ENCODE assay signal across 12 cellular contexts in the genomic region with DNA sequence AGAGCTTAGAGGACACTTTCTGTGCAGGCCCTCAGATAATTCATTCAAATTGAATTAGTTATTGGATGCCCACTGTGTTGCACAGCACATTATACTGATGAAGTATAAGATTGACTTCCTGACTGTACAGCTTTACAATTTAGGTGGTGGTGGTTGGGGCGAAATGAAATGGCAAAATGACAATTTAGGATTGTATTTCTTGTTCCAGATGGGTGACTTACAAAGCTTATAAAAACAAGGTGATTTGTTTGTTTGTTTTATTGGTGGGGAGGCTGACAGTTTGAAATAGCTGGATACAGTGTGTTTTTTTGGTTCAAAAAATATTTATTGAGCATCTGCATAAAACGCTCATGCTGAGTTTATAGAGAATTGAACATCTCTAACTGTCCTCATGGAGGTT. TPM values are rescaled to one million over a fixed set of nuclear protein-coding genes. Genes with fewer than 3 reads are reported as not detected.
A peak's percentile ranks its signal among the peaks of the same experiment; 100 is the strongest.
DNase-seq lines count a peak whose midpoint lies in the region; ATAC-seq and TF ChIP-seq lines count a peak whose summit lies in the region.
"Had no signal": no experiment of that assay in that cellular context is flagged by ENCODE, and none has a peak within 500 bp of the region (broad histone marks: within the 10 kb centered on the region; RNA-seq: fewer than 3 reads in every experiment).

No MANE protein-coding gene starts in this region.

- POLR2A ChIA-PET in AG04450 (lab: Yijun Ruan, JAX) (interaction anchor here (0.7 to 3.9 kb wide), 2 partner anchors 25 to 31 kb away, joined by 4 to 48 read pairs; partner anchors contain the start of gene ZNF18), HCT116 (lab: Charles Lee) (interaction anchor here (0.9 to 1.6 kb wide), 5 partner anchors 10 to 98 kb away, joined by 3 to 8 read pairs (median 4); partner anchors contain the start of gene ZNF18)

- intact Hi-C loops in HCT116 (cut with micrococcal nuclease), result no loop called here

- no peak for TF ChIP-seq POLR2A in HCT116 (IDR thresholded peaks at IDR 0.05; ENCODE audit: borderline replicate concordance, extremely low read depth, insufficient read depth, insufficient read length)

- no peaks in the 10 kb centered on the region for H3K9me3 Mint-ChIP-seq in activated naive CD8-positive, alpha-beta T cell treated with anti-CD3 and anti-CD28 coated beads for 36 hours
- no peaks in the 10 kb centered on the region for H3K9me3 Mint-ChIP-seq in mesothelial cell of epicardium

- peak overlapping the region; percentile 21 for H3K27ac Mint-ChIP-seq in activated naive CD8-positive, alpha-beta T cell treated with anti-CD3 and anti-CD28 coated beads for 36 hours
- H3K27ac Mint-ChIP-seq in mesothelial cell of epicardium, result no peak overlapping the region

- H3K36me3 Mint-ChIP-seq in activated naive CD8-positive, alpha-beta T cell treated with anti-CD3 and anti-CD28 coated beads for 36 hours, result peaks cover 16% of the 10 kb centered on the region
- H3K36me3 Mint-ChIP-seq in mesothelial cell of epicardium, result no peaks in the 10 kb centered on the region

- H3K4me1 Mint-ChIP-seq in activated naive CD8-positive, alpha-beta T cell treated with anti-CD3 and anti-CD28 coated beads for 36 hours, result peaks cover 56% of the 10 kb centered on the region
- peaks cover 43% of the 10 kb centered on the region for H3K4me1 Mint-ChIP-seq in mesothelial cell of epicardium

- H3K36me3 ChIP-seq in HCT116 (ENCODE audit: control insufficient read depth in 1 of 2, insufficient read depth in 2 of 2, low read length in 2 of 2), result peaks cover 0 to 4% of the 10 kb centered on the region in 2 experiments; a peak in 1 of 4 replicates
- H3K36me3 ChIP-seq in effector memory CD4-positive, alpha-beta T cell (ENCODE audit: control insufficient read depth, insufficient read depth, low read length), result no peaks in the 10 kb centered on the region
- no peaks in the 10 kb centered on the region for H3K36me3 ChIP-seq in H7 (replicated peaks; ENCODE audit: control insufficient read depth, insufficient read depth, low read length)

- no peak for ATAC-seq in HCT116

- no peaks in the 10 kb centered on the region for H3K27me3 ChIP-seq in AG04450 (ENCODE audit: control insufficient read depth, insufficient read depth, low read length)
- H3K27me3 ChIP-seq in HCT116 (ENCODE audit: insufficient read depth, low read length), result no peaks in the 10 kb centered on the region
- no peaks in the 10 kb centered on the region for H3K27me3 ChIP-seq in effector memory CD4-positive, alpha-beta T cell (replicated peaks; ENCODE audit: control insufficient read depth, insufficient read depth, low read length, poor library complexity, severe bottlenecking)
- H3K27me3 ChIP-seq in H7 (ENCODE audit: control insufficient read depth, insufficient read depth, low read length), result peaks cover 7% of the 10 kb centered on the region; the same call in 1 of the 2 replicates

- no TSS peak for BruUV-seq in HCT116 (replicated peaks; lab: Mats Ljungman, UMichigan)

- peak overlapping the region; percentile 62; the same call in 1 of the 2 replicates for H3K4me3 ChIP-seq in AG04450 (ENCODE audit: low read depth, low read length)
- peak overlapping the region; percentile 65 to 76; a peak in 3 of 4 replicates for H3K4me3 ChIP-seq in HCT116 (replicated peaks in 1 of 2; ENCODE audit: low read depth in 1 of 2, low read length in 2 of 2)
- H3K4me3 ChIP-seq in effector memory CD4-positive, alpha-beta T cell (ENCODE audit: insufficient read depth, low read depth, low read length, poor library complexity, severe bottlenecking), result no peak overlapping the region
- no peak overlapping the region for H3K4me3 ChIP-seq in H7 (ENCODE audit: insufficient read depth, low read depth, low read length)

- H3K9ac ChIP-seq in HCT116 (ENCODE audit: low read length), result peak overlapping the region; percentile 79

- H3K4me2 ChIP-seq in HCT116 (ENCODE audit: low read length), result peak overlapping the region; percentile 90

- H3K27ac ChIP-seq in AG04450 (ENCODE audit: low read depth, low read length) (no peak overlapping the region), HCT116 (ENCODE audit: low read depth, low read length) (no peak overlapping the region)
- H3K27ac ChIP-seq in effector memory CD4-positive, alpha-beta T cell (ENCODE audit: insufficient read depth, low read length, poor library complexity, severe bottlenecking), result no peak overlapping the region

- H3K9me2 ChIP-seq in HCT116 (ENCODE audit: insufficient read depth), result no peaks in the 10 kb centered on the region

- peaks cover 33 to 51% of the 10 kb centered on the region in 2 experiments for H3K4me1 ChIP-seq in HCT116 (ENCODE audit: control insufficient read depth in 1 of 2, insufficient read depth in 2 of 2, low read length in 2 of 2)
- H3K4me1 ChIP-seq in effector memory CD4-positive, alpha-beta T cell (ENCODE audit: control insufficient read depth, insufficient read depth, low read length, poor library complexity, severe bottlenecking), result peaks cover 15% of the 10 kb centered on the region

- DNase-seq in AG04450 (ENCODE audit: low read depth, low spot score) (no peak), HCT116 (ENCODE audit: low read depth, low spot score) (no peak), mesothelial cell of epicardium (ENCODE audit: low spot score in 2 of 2, unreplicated experiment in 2 of 2) (no peak), GM19238 (ENCODE audit: insufficient read length, low spot score) (no peak), H7 (no peak)
- no peak for DNase-seq in activated naive CD8-positive, alpha-beta T cell treated with anti-CD3 and anti-CD28 coated beads for 36 hours
- DNase-seq in stimulated activated CD4-positive, alpha-beta T cell treated with anti-CD3 and anti-CD28 coated beads, Interleukin-2, amount 100 ng/mL, for 48 hours, result no peak
- DNase-seq in effector memory CD4-positive, alpha-beta T cell, result no peak
- DNase-seq: activated effector memory CD4-positive, alpha-beta T cell treated with anti-CD3 and anti-CD28 coated beads, Interleukin-2, amount 50 U/mL, for 16 hours; DMS79; midbrain; SHP77 treated with DMSO at 0.1 percent for 48 hours had no signal

- peak overlapping the region; percentile 82 for H3K4me3 Mint-ChIP-seq in activated naive CD8-positive, alpha-beta T cell treated with anti-CD3 and anti-CD28 coated beads for 36 hours
- peak overlapping the region; percentile 78 for H3K4me3 Mint-ChIP-seq in mesothelial cell of epicardium

- peaks cover 5% of the 10 kb centered on the region; the same call in 1 of the 2 replicates for H4K20me1 ChIP-seq in HCT116 (ENCODE audit: insufficient read depth)

- peaks cover 62% of the 10 kb centered on the region for H3K79me2 ChIP-seq in HCT116 (ENCODE audit: insufficient read depth, low read length)

- RAD21 ChIA-PET in HCT116 (lab: Charles Lee; ENCODE audit: low non-redundant PET in 1 of 2, low total read pairs in 2 of 2, uncharacterized antibody in 2 of 2, unreplicated experiment in 2 of 2), result interaction anchor here in 1 of 2 experiments (1.2 kb wide), 1 partner anchor 9 kb away, joined by 3 read pairs; no protein-coding TSS in a partner anchor

- H3K9me3 ChIP-seq in AG04450 (ENCODE audit: control insufficient read depth, insufficient read depth, low read length) (no peaks in the 10 kb centered on the region), HCT116 (ENCODE audit: control insufficient read depth in 1 of 2, insufficient read depth in 1 of 2, low read depth in 1 of 2, low read length in 2 of 2) (no peaks in the 10 kb centered on the region)
- H3K9me3 ChIP-seq in effector memory CD4-positive, alpha-beta T cell (ENCODE audit: control insufficient read depth, low read length), result no peaks in the 10 kb centered on the region

- CTCF ChIA-PET in AG04450 (lab: Charles Lee) (interaction anchor here (1.0 to 1.4 kb wide), 2 partner anchors 9 to 645 kb away, joined by 3 to 5 read pairs; no protein-coding TSS in a partner anchor), HCT116 (lab: Charles Lee) (no interaction called here)

- TF ChIP-seq RAD21 in HCT116 (IDR thresholded peaks at IDR 0.05; ENCODE audit: low read depth), result no peak

- no peaks in the 10 kb centered on the region for H3K27me3 Mint-ChIP-seq in activated naive CD8-positive, alpha-beta T cell treated with anti-CD3 and anti-CD28 coated beads for 36 hours
- H3K27me3 Mint-ChIP-seq in mesothelial cell of epicardium (ENCODE audit: low read depth), result peaks cover 13% of the 10 kb centered on the region

- TF ChIP-seq CTCF in AG04450 (IDR thresholded peaks at IDR 0.05; ENCODE audit: low read depth, low read length) (no peak), HCT116 (IDR thresholded peaks at IDR 0.05 in 2 of 3, conservative IDR thresholded peaks at IDR 0.05 in 1 of 3; ENCODE audit: borderline replicate concordance in 1 of 3, insufficient read depth in 1 of 3, low read depth in 2 of 3, low read length in 2 of 3) (no peak), mesothelial cell of epicardium (IDR thresholded peaks at IDR 0.05; ENCODE audit: unreplicated experiment) (no peak)

- no peak overlapping the region for H2AFZ ChIP-seq in HCT116 (ENCODE audit: low read depth, low read length, poor library complexity, severe bottlenecking)

TF ChIP-seq in HCT116, 20 proteins besides CTCF, POLR2A, EP300 and RAD21 (continues in another document):
- TF ChIP-seq TCF7L2 (IDR thresholded peaks at IDR 0.05; ENCODE audit: borderline replicate concordance, extremely low read depth, insufficient read depth, insufficient read length) (no peak), CBX3 (IDR thresholded peaks at IDR 0.05; ENCODE audit: low read depth) (no peak)
- TF ChIP-seq, protein P1, sequence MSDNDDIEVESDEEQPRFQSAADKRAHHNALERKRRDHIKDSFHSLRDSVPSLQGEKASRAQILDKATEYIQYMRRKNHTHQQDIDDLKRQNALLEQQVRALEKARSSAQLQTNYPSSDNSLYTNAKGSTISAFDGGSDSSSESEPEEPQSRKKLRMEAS (IDR thresholded peaks at IDR 0.05), result no peak

RNA-seq across cellular contexts. Expression of gene MAP2K4, which starts 1.6 kb away (rescaled TPM):
- 25.6 and 32.9 TPM in 2 replicates for polyA plus RNA-seq in AG04450 (2011; rRNA removed)
- 22.5 and 29.9 TPM in 2 replicates for polyA minus RNA-seq in AG04450 (2011; rRNA and poly(A)+ RNA removed)
- total RNA-seq in HCT116 (2021; ENCODE audit: unreplicated experiment) (42.3 TPM), mesothelial cell of epicardium (57.5 to 58.7 TPM (median 57.9 TPM) in 3 replicates)
- polyA plus RNA-seq in HCT116 (2012), result 14.4 and 15.0 TPM in 2 replicates
- total RNA-seq in activated naive CD8-positive, alpha-beta T cell treated with anti-CD3 and anti-CD28 coated beads for 36 hours, result 10 to 100 TPM; 43.6 to 48.0 TPM
- total RNA-seq in H7 (2014; rRNA removed; shearing (Covaris generic)), result 25.6 and 29.0 TPM in 2 replicates

RNA-seq across cellular contexts. Expression of gene ZNF18, which starts 25.0 kb away (rescaled TPM):
- polyA plus RNA-seq in AG04450 (2011; rRNA removed), result 7.6 and 8.2 TPM in 2 replicates
- polyA minus RNA-seq in AG04450 (2011; rRNA and poly(A)+ RNA removed), result 6.5 and 6.8 TPM in 2 replicates
- total RNA-seq in HCT116 (2021; ENCODE audit: unreplicated experiment) (6.2 TPM), mesothelial cell of epicardium (9.8 to 11.1 TPM (median 10.1 TPM) in 3 replicates)
- polyA plus RNA-seq in HCT116 (2012), result 2.1 and 3.5 TPM in 2 replicates
- 1 to 10 TPM; 7.7 to 8.1 TPM for total RNA-seq in activated naive CD8-positive, alpha-beta T cell treated with anti-CD3 and anti-CD28 coated beads for 36 hours
- total RNA-seq in H7 (2014; rRNA removed; shearing (Covaris generic)), result 17.2 and 19.8 TPM in 2 replicates

Comparison
In these comparisons a context has a peak if more than half of its experiments do, and no peak if none do; other contexts are left out.
1. H3K4me3 ChIP-seq: peak in AG04450 (single experiment) and HCT116 (2 of 2); none in effector memory CD4-positive, alpha-beta T cell (single experiment) and H7 (single experiment).